28 cellular contexts compared by ENCODE assay signal in genomic region chr3:102158080-102158756, GRCh38.
DNase-seq lines count a peak whose midpoint lies in the region; ATAC-seq, FAIRE-seq and TF ChIP-seq lines count a peak whose summit lies in the region.
"Had no signal": no experiment of that assay in that cellular context is flagged by ENCODE, and none has a peak within 500 bp of the region (broad histone marks: within the 10 kb centered on the region; RNA-seq: fewer than 3 reads in every experiment).

No MANE protein-coding gene starts in this region.

- TF ChIP-seq CTCF in A549 (IDR thresholded peaks at IDR 0.05): no peak
- TF ChIP-seq CTCF in IMR-90 (conservative IDR thresholded peaks at IDR 0.05; ENCODE audit: low read depth, low read length): no peak
- no peak for TF ChIP-seq CTCF in brain microvascular endothelial cell (IDR thresholded peaks at IDR 0.05; ENCODE audit: low read depth, low read length, missing control alignments)
- TF ChIP-seq CTCF in foreskin keratinocyte (conservative IDR thresholded peaks at IDR 0.05): no peak

- H2AK9ac ChIP-seq in IMR-90 (replicated peaks; ENCODE audit: low read depth, low read length, poor library complexity): no peak overlapping the region

- no peaks in the 10 kb centered on the region for H3K36me3 ChIP-seq in IMR-90 (ENCODE audit: control insufficient read depth, insufficient read depth, low read length)
- no peaks in the 10 kb centered on the region for H3K36me3 ChIP-seq in brain microvascular endothelial cell (replicated peaks)
- H3K36me3 ChIP-seq: gastrocnemius medialis, left ventricle myocardium inferior, spleen, tibial nerve had no signal

- no peak for TF ChIP-seq EP300 in A549 (IDR thresholded peaks at IDR 0.05)

- no peak for TF ChIP-seq POLR2A in A549 (IDR thresholded peaks at IDR 0.05; ENCODE audit: low read length)
- no peak for TF ChIP-seq POLR2A in IMR-90 (IDR thresholded peaks at IDR 0.05; ENCODE audit: low read depth, low read length)

- H4K20me1 ChIP-seq in IMR-90 (ENCODE audit: insufficient read depth, low read length): no peaks in the 10 kb centered on the region

- H3K9me3 ChIP-seq in A549 (no peaks in the 10 kb centered on the region; the same call in 2 of the 3 replicates), IMR-90 (ENCODE audit: control insufficient read depth, insufficient read depth, low read length) (no peaks in the 10 kb centered on the region)
- H3K9me3 ChIP-seq: body of pancreas, gastrocnemius medialis, spleen, tibial nerve had no signal

- peak overlapping the region; percentile 74; the same call in 1 of the 2 replicates for H3K18ac ChIP-seq in IMR-90 (ENCODE audit: low read depth, low read length)

- DNase-seq in A549 (ENCODE audit: low read depth in 1 of 2, low spot score in 1 of 2) (no peak), IMR-90 (peak; percentile 39), brain microvascular endothelial cell (no peak), foreskin keratinocyte (peak; percentile 87 to 91), pons (ENCODE audit: low spot score) (no peak), NCI-H2107 (lab: John Stamatoyannopoulos, UW) (no peak), GM19238 (ENCODE audit: insufficient read length, low spot score) (no peak)
- DNase-seq in activated T-cell treated with anti-CD3 and anti-CD28 coated beads, Interleukin-2, amount 50 U/mL, for 48 hours: no peak
- DNase-seq: activated CD4-positive, alpha-beta T cell treated with anti-CD3 and anti-CD28 coated beads for 36 hours; activated CD8-positive, alpha-beta memory T cell treated with anti-CD3 and anti-CD28 coated beads for 24 hours; activated gamma-delta T cell; activated naive CD8-positive, alpha-beta T cell treated with anti-CD3 and anti-CD28 coated beads, Interleukin-2, amount 10 ng/mL, durations not matched to agents 7 days and 5 days; activated T-cell treated with anti-CD3 and anti-CD28 coated beads, Interleukin-2, amount 50 U/mL, for 1 hour; body of pancreas; CD8-positive, alpha-beta T cell; DMS153; effector CD4-positive, alpha-beta T cell; erythroblast; gastrocnemius medialis; hypothalamus; immature natural killer cell; Karpas-422; left ventricle myocardium inferior; natural killer cell; retina; spleen had no signal

- H3K4me2 ChIP-seq in A549: peak overlapping the region; percentile 48
- H3K4me2 ChIP-seq in IMR-90 (ENCODE audit: low read depth, low read length): no peak overlapping the region

- no peak overlapping the region for H3K23ac ChIP-seq in IMR-90 (ENCODE audit: low read depth, low read length)

- BruUV-seq in IMR-90 (replicated peaks; lab: Mats Ljungman, UMichigan): no TSS peak

- TF ChIP-seq RAD21 in A549 (conservative IDR thresholded peaks at IDR 0.05 in 1 of 2, IDR thresholded peaks at IDR 0.05 in 1 of 2) (no peak), IMR-90 (IDR thresholded peaks at IDR 0.05; ENCODE audit: low read length) (no peak)

- no peak overlapping the region for H2AK5ac ChIP-seq in IMR-90 (ENCODE audit: low read depth, low read length)

- dilution Hi-C loops in IMR-90 (cut with HindIII; ENCODE audit: low sequenced_read_pairs, unreplicated experiment): no loop called here

- POLR2A ChIA-PET in A549 (lab: Yijun Ruan, JAX) (no interaction called here), IMR-90 (lab: Charles Lee; ENCODE audit: unreplicated experiment) (no interaction called here)

- H2AFZ ChIP-seq in IMR-90 (replicated peaks; ENCODE audit: low read length, poor library complexity): no peak overlapping the region

- ATAC-seq in A549 (0 out of 6 replicates have a peak, but pooled peaks of 1 of the 2 experiments have one; percentile 28), IMR-90 (ENCODE audit: low read depth) (peak; percentile 27), foreskin keratinocyte (peak; percentile 58)
- ATAC-seq: activated CD4-positive, alpha-beta T cell treated with anti-CD3 and anti-CD28 coated beads for 36 hours; body of pancreas; CD8-positive, alpha-beta T cell; gastrocnemius medialis; natural killer cell had no signal

- in situ Hi-C loops in IMR-90 (cut with MboI; ENCODE audit: low sequenced_read_pairs): no loop called here
- in situ Hi-C loops in brain microvascular endothelial cell (cut with HindIII; ENCODE audit: low pct_ligation_motif_present, low sequenced_read_pairs): no loop called here

- peaks cover 3% of the 10 kb centered on the region; the same call in 1 of the 2 replicates for H3K9me1 ChIP-seq in IMR-90 (ENCODE audit: insufficient read depth, low read length)

- H2BK120ac ChIP-seq in IMR-90 (ENCODE audit: low read depth, low read length): peak overlapping the region; percentile 39

- H2BK15ac ChIP-seq in IMR-90 (ENCODE audit: low read depth, low read length): peak overlapping the region; percentile 46; the same call in 2 of the 3 replicates

- peak overlapping the region; percentile 31; the same call in 1 of the 2 replicates for H3K14ac ChIP-seq in IMR-90 (replicated peaks; ENCODE audit: low read depth, low read length)

- H2BK5ac ChIP-seq in IMR-90 (ENCODE audit: low read depth, low read length, poor library complexity, severe bottlenecking): peak overlapping the region; percentile 89

- FAIRE-seq in A549 (lab: Jason Lieb, UNC): peak; percentile 7

- H3K9ac ChIP-seq in IMR-90 (ENCODE audit: low read depth, low read length): no peak overlapping the region

- WGBS in A549 (ENCODE audit: missing lambda C conversion rate): 32% methylated on average over 3 of the region's 3 CpGs
- WGBS in IMR-90 (ENCODE audit: extremely low coverage in 2 of 2, insufficient read length in 1 of 2), 2 experiments: no CpG with 5 or more reads among the region's 3 CpGs

- H3K4me3 ChIP-seq in A549 (no peak overlapping the region), IMR-90 (ENCODE audit: insufficient read depth, low read depth, low read length) (no peak overlapping the region), brain microvascular endothelial cell (ENCODE audit: low read depth, low read length) (no peak overlapping the region)
- H3K4me3 ChIP-seq: body of pancreas, gastrocnemius medialis, left ventricle myocardium inferior, spleen, tibial nerve had no signal

- CTCF ChIA-PET in A549 (lab: Yijun Ruan, JAX): interaction anchor here (0.6 kb wide), 1 partner anchor 15 kb away, joined by 3 read pairs; no protein-coding TSS in a partner anchor
- CTCF ChIA-PET in IMR-90 (lab: Yijun Ruan, JAX): no interaction called here

- H4K91ac ChIP-seq in IMR-90 (ENCODE audit: insufficient read depth, low read depth, low read length): no peak overlapping the region

- H3K27ac ChIP-seq in A549: peak overlapping the region; percentile 46 to 58
- H3K27ac ChIP-seq in IMR-90 (ENCODE audit: insufficient read depth, low read length): no peak overlapping the region
- H3K27ac ChIP-seq in brain microvascular endothelial cell: peak overlapping the region; percentile 43
- H3K27ac ChIP-seq in foreskin keratinocyte: peak overlapping the region; percentile 80
- H3K27ac ChIP-seq: body of pancreas, gastrocnemius medialis, HL-60, left ventricle myocardium inferior, spleen, tibial nerve had no signal

- no peaks in the 10 kb centered on the region for H3K79me1 ChIP-seq in IMR-90 (ENCODE audit: low read depth in 1 of 2, low read length in 2 of 2)

- peaks cover 50% of the 10 kb centered on the region for H3K4me1 ChIP-seq in A549
- peaks cover 7% of the 10 kb centered on the region for H3K4me1 ChIP-seq in IMR-90 (ENCODE audit: control insufficient read depth, insufficient read depth, low read length)
- H3K4me1 ChIP-seq in foreskin keratinocyte: peaks cover 35% of the 10 kb centered on the region
- H3K4me1 ChIP-seq: gastrocnemius medialis had no signal

- peak overlapping the region; percentile 43; the same call in 1 of the 2 replicates for H2BK20ac ChIP-seq in IMR-90 (ENCODE audit: low read depth, low read length)

- H3K56ac ChIP-seq in IMR-90 (ENCODE audit: extremely low read depth, insufficient read depth, low read length): no peak overlapping the region

- H3K27me3 ChIP-seq in IMR-90 (ENCODE audit: control insufficient read depth, insufficient read depth, low read length) (no peaks in the 10 kb centered on the region), brain microvascular endothelial cell (replicated peaks) (no peaks in the 10 kb centered on the region), foreskin keratinocyte (no peaks in the 10 kb centered on the region)
- H3K27me3 ChIP-seq: body of pancreas, gastrocnemius medialis, spleen, tibial nerve had no signal

- no peak overlapping the region for H4K8ac ChIP-seq in IMR-90 (ENCODE audit: low read depth in 2 of 2, low read length in 2 of 2)

- H3K4ac ChIP-seq in IMR-90 (ENCODE audit: low read depth, low read length): no peak overlapping the region; the same call in 1 of the 2 replicates

- no peak overlapping the region for H4K5ac ChIP-seq in IMR-90 (ENCODE audit: low read depth, low read length)

- intact Hi-C loops in IMR-90 (cut with micrococcal nuclease): no loop called here

TF ChIP-seq in A549, 52 proteins besides CTCF, POLR2A, EP300 and RAD21 (continues in another document):
- TF ChIP-seq ZNF302 (CRISPR knock-in tag; IDR thresholded peaks at IDR 0.05) (no peak), HMGXB4 (CRISPR knock-in tag; IDR thresholded peaks at IDR 0.05; ENCODE audit: borderline replicate concordance) (no peak)

TF ChIP-seq in IMR-90, 13 proteins besides CTCF, POLR2A, EP300 and RAD21 (continues in another document):
- no peak for TF ChIP-seq SMC3 (IDR thresholded peaks at IDR 0.05; ENCODE audit: low read depth, low read length)
- no peak for TF ChIP-seq CHD1 (IDR thresholded peaks at IDR 0.05; ENCODE audit: low read depth, low read length)
- TF ChIP-seq MAFK (IDR thresholded peaks at IDR 0.05; ENCODE audit: low read depth, low read length): no peak
- no peak for TF ChIP-seq FOS (IDR thresholded peaks at IDR 0.05; ENCODE audit: low read depth, low read length)
- TF ChIP-seq, protein P1, sequence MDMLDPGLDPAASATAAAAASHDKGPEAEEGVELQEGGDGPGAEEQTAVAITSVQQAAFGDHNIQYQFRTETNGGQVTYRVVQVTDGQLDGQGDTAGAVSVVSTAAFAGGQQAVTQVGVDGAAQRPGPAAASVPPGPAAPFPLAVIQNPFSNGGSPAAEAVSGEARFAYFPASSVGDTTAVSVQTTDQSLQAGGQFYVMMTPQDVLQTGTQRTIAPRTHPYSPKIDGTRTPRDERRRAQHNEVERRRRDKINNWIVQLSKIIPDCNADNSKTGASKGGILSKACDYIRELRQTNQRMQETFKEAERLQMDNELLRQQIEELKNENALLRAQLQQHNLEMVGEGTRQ (IDR thresholded peaks at IDR 0.05; ENCODE audit: low read depth, low read length): no peak
- no peak for TF ChIP-seq ELK1 (IDR thresholded peaks at IDR 0.05; ENCODE audit: borderline replicate concordance, low read depth, low read length)
- TF ChIP-seq NFE2L2 (IDR thresholded peaks at IDR 0.05; ENCODE audit: low read depth, low read length): no peak

Comparison
In these comparisons a context has a peak if more than half of its experiments do, and no peak if none do; other contexts are left out.
1. DNase-seq: peak in IMR-90 (single experiment) and foreskin keratinocyte (2 of 2); none in A549 (0 of 2), brain microvascular endothelial cell (single experiment), pons (single experiment), NCI-H2107 (single experiment), GM19238 (single experiment) and activated T-cell treated with anti-CD3 and anti-CD28 coated beads, Interleukin-2, amount 50 U/mL, for 48 hours (0 of 2).